Comparison of ENCODE assay signal across 15 cellular contexts in genomic region chr12:51329742-51330141, GRCh38. TPM values are rescaled to one million over a fixed set of nuclear protein-coding genes. Genes with fewer than 3 reads are reported as not detected.
DNase-seq lines count a peak whose midpoint lies in the region; ATAC-seq and TF ChIP-seq lines count a peak whose summit lies in the region.
"Had no signal": no experiment of that assay in that cellular context is flagged by ENCODE, and none has a peak within 500 bp of the region (broad histone marks: within the 10 kb centered on the region; RNA-seq: fewer than 3 reads in every experiment).

No MANE protein-coding gene starts in this region.

- H3K4me2 ChIP-seq in osteoblast (ENCODE audit: insufficient read depth, low read length): no peak overlapping the region

- TF ChIP-seq CTCF in osteoblast (IDR thresholded peaks at IDR 0.05; ENCODE audit: extremely low read depth, low read depth, low read length): no peak

- no peaks in the 10 kb centered on the region for H3K79me2 ChIP-seq in osteoblast (ENCODE audit: insufficient read depth, low read length)

- peak; percentile 64 for DNase-seq in SIG-M5 treated with dmso at 0.1 percent for 504 hours (lab: John Stamatoyannopoulos, UW; ENCODE audit: unreplicated experiment)
- DNase-seq in SIG-M5 (lab: John Stamatoyannopoulos, UW): no peak
- DNase-seq in MV-4-11 (lab: John Stamatoyannopoulos, UW): peak; percentile 73
- DNase-seq in osteoblast (ENCODE audit: insufficient read length, low spot score, missing footprints): no peak
- DNase-seq in NCI-H128 (lab: John Stamatoyannopoulos, UW; ENCODE audit: unreplicated experiment): no peak
- no peak for DNase-seq in NCI-H2227 treated with DMSO at 0.1 percent for 48 hours (lab: John Stamatoyannopoulos, UW)
- DNase-seq: body of pancreas, Karpas-422, nephron progenitor cell, testis had no signal

- peak overlapping the region; percentile 58 for H2AFZ ChIP-seq in osteoblast (ENCODE audit: low read length)

- no peak for ATAC-seq in GM18861 (IDR thresholded peaks at IDR 0.05; ENCODE audit: unreplicated experiment)
- ATAC-seq: body of pancreas, Panc1 had no signal

- no peak overlapping the region for H3K4me3 ChIP-seq in osteoblast (ENCODE audit: insufficient read depth, low read length)
- H3K4me3 ChIP-seq: body of pancreas, testis had no signal

- peak overlapping the region; percentile 67 for H3K4me3 Mint-ChIP-seq in activated naive CD4-positive, alpha-beta T cell treated with anti-CD3 and anti-CD28 coated beads, Interleukin-2, amount 50 U/mL, for 24 hours
- H3K4me3 Mint-ChIP-seq: endodermal cell, nephron progenitor cell had no signal

- H3K27me3 Mint-ChIP-seq in activated naive CD4-positive, alpha-beta T cell treated with anti-CD3 and anti-CD28 coated beads, Interleukin-2, amount 50 U/mL, for 24 hours: no peaks in the 10 kb centered on the region

- H3K9me3 Mint-ChIP-seq in activated naive CD4-positive, alpha-beta T cell treated with anti-CD3 and anti-CD28 coated beads, Interleukin-2, amount 50 U/mL, for 24 hours: no peaks in the 10 kb centered on the region
- H3K9me3 Mint-ChIP-seq: endodermal cell, nephron progenitor cell had no signal

- no peaks in the 10 kb centered on the region for H3K36me3 Mint-ChIP-seq in activated naive CD4-positive, alpha-beta T cell treated with anti-CD3 and anti-CD28 coated beads, Interleukin-2, amount 50 U/mL, for 24 hours

- no peaks in the 10 kb centered on the region for H3K9me3 ChIP-seq in osteoblast (ENCODE audit: low read depth, low read length)
- H3K9me3 ChIP-seq: body of pancreas, testis had no signal

- H3K36me3 ChIP-seq in osteoblast (ENCODE audit: insufficient read depth, low read length): no peaks in the 10 kb centered on the region

- no peaks in the 10 kb centered on the region for H4K20me1 ChIP-seq in osteoblast (ENCODE audit: insufficient read depth, low read length)

- H3K4me1 ChIP-seq in osteoblast (ENCODE audit: insufficient read depth, low read length): peaks cover 19% of the 10 kb centered on the region
- H3K4me1 ChIP-seq: body of pancreas, testis had no signal

- H3K27me3 ChIP-seq in osteoblast (ENCODE audit: insufficient read depth, low read length): no peaks in the 10 kb centered on the region
- H3K27me3 ChIP-seq: body of pancreas, testis had no signal

- peaks cover 65% of the 10 kb centered on the region for H3K4me1 Mint-ChIP-seq in activated naive CD4-positive, alpha-beta T cell treated with anti-CD3 and anti-CD28 coated beads, Interleukin-2, amount 50 U/mL, for 24 hours

- peak overlapping the region; percentile 96 for H3K27ac Mint-ChIP-seq in activated naive CD4-positive, alpha-beta T cell treated with anti-CD3 and anti-CD28 coated beads, Interleukin-2, amount 50 U/mL, for 24 hours
- H3K27ac Mint-ChIP-seq: endodermal cell, nephron progenitor cell had no signal

- H3K27ac ChIP-seq in osteoblast (ENCODE audit: low read depth, low read length): peak overlapping the region; percentile 2
- H3K27ac ChIP-seq: 22Rv1, body of pancreas, testis had no signal

RNA-seq across cellular contexts. Expression of gene BIN2, which starts 5.8 kb away (rescaled TPM):
- under 0.01 TPM in 1 of 2 replicates, not detected in the other for total RNA-seq in osteoblast
- total RNA-seq: endodermal cell had no signal

RNA-seq across cellular contexts. Expression of gene CELA1, which starts 16.7 kb away (rescaled TPM):
- total RNA-seq in osteoblast: not detected in 2 replicates
- total RNA-seq: body of pancreas, endodermal cell had no signal

RNA-seq across cellular contexts. Expression of gene SMAGP, which starts 59.5 kb away (rescaled TPM):
- total RNA-seq in osteoblast: 9.8 and 13.6 TPM in 2 replicates

Comparison
In these comparisons a context has a peak if more than half of its experiments do, and no peak if none do; other contexts are left out.
1. DNase-seq: peak in SIG-M5 treated with dmso at 0.1 percent for 504 hours (single experiment) and MV-4-11 (single experiment); none in SIG-M5 (single experiment), osteoblast (single experiment), NCI-H128 (single experiment) and NCI-H2227 treated with DMSO at 0.1 percent for 48 hours (single experiment).